ENCODE assay signal across 27 cellular contexts in the genomic region with DNA sequence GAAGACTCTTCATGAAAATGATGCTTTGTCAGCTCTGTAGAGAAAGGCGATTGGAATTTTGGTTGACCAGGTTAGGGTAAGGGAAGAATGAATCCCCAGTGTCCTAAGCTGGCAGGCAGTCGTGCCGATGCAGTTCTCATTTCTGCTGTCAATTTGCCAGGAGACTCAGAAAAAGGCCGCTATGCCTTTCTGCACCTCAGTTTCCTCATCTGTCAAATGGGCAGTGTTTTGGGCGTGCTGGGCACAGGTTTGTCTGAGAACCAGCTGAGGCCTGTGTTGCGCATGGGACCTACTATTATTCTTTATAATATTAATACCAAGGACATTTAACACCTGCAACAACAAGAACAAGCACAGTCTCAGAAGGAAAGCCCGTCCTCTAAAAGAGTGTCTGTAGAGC.
"Had no signal": no experiment of that assay in that cellular context is flagged by ENCODE, and none has a peak within 500 bp of the region (broad histone marks: within the 10 kb centered on the region; RNA-seq: fewer than 3 reads in every experiment).

No MANE protein-coding gene starts in this region.

- DNase-seq: activated CD4-positive, alpha-beta T cell treated with anti-CD3 and anti-CD28 coated beads for 48 hours; activated CD4-positive, alpha-beta T cell treated with anti-CD3 and anti-CD28 coated beads, Interleukin-2, amount 50 U/mL, for 4 hours; activated CD4-positive, CD25-positive, alpha-beta regulatory T cell treated with anti-CD3 and anti-CD28 coated beads, Interleukin-2, amount 50 U/mL, for 72 hours; activated CD8-positive, alpha-beta memory T cell treated with anti-CD3 and anti-CD28 coated beads for 24 hours; activated gamma-delta T cell treated with Interleukin-2 at 50 U/mL for 16 hours; activated naive CD8-positive, alpha-beta T cell treated with anti-CD3 and anti-CD28 coated beads for 36 hours; activated T-cell treated with anti-CD3 and anti-CD28 coated beads, Interleukin-2, amount 50 U/mL, for 72 hours; adrenal gland; anterior cingulate cortex; cerebellar nuclear complex; colonic mucosa; KG1; NCI-H1048; NCI-H146; NCI-H187 treated with DMSO at 0.1 percent for 48 hours; NCI-H2081 treated with DMSO at 0.1 percent for 48 hours; NCI-H2227 treated with DMSO at 0.1 percent for 48 hours; NCI-H446 treated with DMSO at 0.1 percent for 48 hours; NCI-H524 treated with DMSO at 0.1 percent for 48 hours; NCI-H748 treated with DMSO at 0.1 percent for 48 hours; Right ventricle myocardium superior; T-helper 9 cell had no signal

- H3K27ac Mint-ChIP-seq: activated T-cell treated with anti-CD3 and anti-CD28 coated beads, Interleukin-2, amount 50 U/mL, for 72 hours; activated T-helper 2 cell treated with anti-CD3 and anti-CD28 coated beads, Interferon-gamma antibody, Interleukin-2, Interleukin-4, amounts not matched to agents 10 μg/mL and 5 μg/mL and 100 μg/mL, durations not matched to agents 14 hours and 24 hours and 36 hours; T-helper 1 cell treated with Interleukin-12 subunit alpha and Interleukin-12 subunit beta and Interleukin-4 antibody, amounts not matched to agents 30 μg/mL and 1 μg/mL, for 36 hours; WTC11 had no signal

- H3K27ac ChIP-seq: adrenal gland, colonic mucosa, RWPE1, SJSA1 had no signal

- H3K9me3 ChIP-seq: adrenal gland, colonic mucosa, SJSA1 had no signal

- H3K9me3 Mint-ChIP-seq: activated naive CD8-positive, alpha-beta T cell treated with anti-CD3 and anti-CD28 coated beads for 36 hours; activated T-cell treated with anti-CD3 and anti-CD28 coated beads, Interleukin-2, amount 50 U/mL, for 72 hours; activated T-helper 2 cell treated with anti-CD3 and anti-CD28 coated beads, Interferon-gamma antibody, Interleukin-2, Interleukin-4, amounts not matched to agents 10 μg/mL and 5 μg/mL and 100 μg/mL, durations not matched to agents 14 hours and 24 hours and 36 hours; T-helper 1 cell treated with Interleukin-12 subunit alpha and Interleukin-12 subunit beta and Interleukin-4 antibody, amounts not matched to agents 30 μg/mL and 1 μg/mL, for 36 hours had no signal

- H3K27me3 ChIP-seq: adrenal gland, colonic mucosa, SJSA1 had no signal

- ATAC-seq: activated T-cell treated with anti-CD3 and anti-CD28 coated beads, Interleukin-2, amount 50 U/mL, for 72 hours; WTC11 had no signal

- H3K4me1 ChIP-seq: adrenal gland, colonic mucosa had no signal

- H3K36me3 ChIP-seq: adrenal gland, colonic mucosa, SJSA1 had no signal

- H3K36me3 Mint-ChIP-seq: WTC11 had no signal

- H3K27me3 Mint-ChIP-seq: activated naive CD8-positive, alpha-beta T cell treated with anti-CD3 and anti-CD28 coated beads for 36 hours had no signal

- H3K4me3 Mint-ChIP-seq: activated naive CD8-positive, alpha-beta T cell treated with anti-CD3 and anti-CD28 coated beads for 36 hours; activated T-cell treated with anti-CD3 and anti-CD28 coated beads, Interleukin-2, amount 50 U/mL, for 72 hours; T-helper 1 cell treated with Interleukin-12 subunit alpha and Interleukin-12 subunit beta and Interleukin-4 antibody, amounts not matched to agents 30 μg/mL and 1 μg/mL, for 36 hours; WTC11 had no signal

- H3K4me3 ChIP-seq: adrenal gland, colonic mucosa, SJSA1 had no signal
